Comparison of ENCODE assay signal across 22 cellular contexts in genomic region chr7:156733638-156734037, GRCh38.
"Had no signal": no experiment of that assay in that cellular context is flagged by ENCODE, and none has a peak within 500 bp of the region (broad histone marks: within the 10 kb centered on the region; RNA-seq: fewer than 3 reads in every experiment).

No MANE protein-coding gene starts in this region.

- H3K36me3 ChIP-seq: ovary, uterus had no signal

- DNase-seq: hippocampal formation; kidney; left colon; left lung; lower lobe of right lung; mammary epithelial cell; mesenchymal stem cell; naive B cell; ovary; right cardiac atrium; sigmoid colon; small intestine; spleen; stimulated activated CD4-positive, alpha-beta T cell treated with anti-CD3 and anti-CD28 coated beads, Interleukin-4, amount 100 ng/mL, for 24 hours; stimulated activated naive CD4-positive, alpha-beta T cell; uterus had no signal

- H3K27ac Mint-ChIP-seq: natural killer cell treated with Interleukin-12 subunit alpha and Interleukin-12 subunit beta and Interleukin-15 and Interleukin-18, amount 100 ng/mL, for 72 hours; progenitor cell of endocrine pancreas; stimulated activated effector memory CD8-positive, alpha-beta T cell treated with anti-CD3 and anti-CD28 coated beads, Interleukin-12 subunit alpha, Interleukin-12 subunit beta, amount 100 ng/mL, for 72 hours; stimulated activated naive CD8-positive, alpha-beta T cell treated with anti-CD3 and anti-CD28 coated beads, Interleukin-15, Interleukin-2, amounts not matched to agents 100 ng/mL and 50 ng/mL, for 24 hours; type B pancreatic cell had no signal

- H3K27ac ChIP-seq: left lung, lower lobe of right lung, ovary, sigmoid colon, spleen, tibial nerve, uterus had no signal

- H3K4me3 Mint-ChIP-seq: naive B cell; natural killer cell treated with Interleukin-12 subunit alpha and Interleukin-12 subunit beta and Interleukin-15 and Interleukin-18, amount 100 ng/mL, for 72 hours; stimulated activated effector memory CD8-positive, alpha-beta T cell treated with anti-CD3 and anti-CD28 coated beads, Interleukin-12 subunit alpha, Interleukin-12 subunit beta, amount 100 ng/mL, for 72 hours; stimulated activated naive CD8-positive, alpha-beta T cell treated with anti-CD3 and anti-CD28 coated beads, Interleukin-15, Interleukin-2, amounts not matched to agents 100 ng/mL and 50 ng/mL, for 24 hours; type B pancreatic cell had no signal

- H3K4me3 ChIP-seq: left lung, lower lobe of right lung, ovary, sigmoid colon, spleen, tibial nerve, uterus had no signal

- H3K4me1 ChIP-seq: left lung, lower lobe of right lung, sigmoid colon, spleen, tibial nerve, uterus had no signal

- H3K9me3 ChIP-seq: ovary, sigmoid colon had no signal

- ATAC-seq: left colon; left lung; lower lobe of right lung; natural killer cell treated with Interleukin-12 subunit alpha and Interleukin-12 subunit beta and Interleukin-15 and Interleukin-18, amount 100 ng/mL, for 72 hours; right cardiac atrium; stimulated activated effector memory CD8-positive, alpha-beta T cell treated with anti-CD3 and anti-CD28 coated beads, Interleukin-12 subunit alpha, Interleukin-12 subunit beta, amount 100 ng/mL, for 72 hours had no signal

- H3K4me1 Mint-ChIP-seq: naive B cell; stimulated activated effector memory CD8-positive, alpha-beta T cell treated with anti-CD3 and anti-CD28 coated beads, Interleukin-12 subunit alpha, Interleukin-12 subunit beta, amount 100 ng/mL, for 72 hours had no signal

- H3K27me3 ChIP-seq: left lung, ovary, sigmoid colon, spleen, tibial nerve, uterus had no signal

- FAIRE-seq: kidney, small intestine had no signal

- H3K27me3 Mint-ChIP-seq: naive B cell; natural killer cell treated with Interleukin-12 subunit alpha and Interleukin-12 subunit beta and Interleukin-15 and Interleukin-18, amount 100 ng/mL, for 72 hours; progenitor cell of endocrine pancreas; stimulated activated naive CD8-positive, alpha-beta T cell treated with anti-CD3 and anti-CD28 coated beads, Interleukin-15, Interleukin-2, amounts not matched to agents 100 ng/mL and 50 ng/mL, for 24 hours; type B pancreatic cell had no signal
